Comparison of ENCODE assay signal across 1 cellular context in the genomic region with DNA sequence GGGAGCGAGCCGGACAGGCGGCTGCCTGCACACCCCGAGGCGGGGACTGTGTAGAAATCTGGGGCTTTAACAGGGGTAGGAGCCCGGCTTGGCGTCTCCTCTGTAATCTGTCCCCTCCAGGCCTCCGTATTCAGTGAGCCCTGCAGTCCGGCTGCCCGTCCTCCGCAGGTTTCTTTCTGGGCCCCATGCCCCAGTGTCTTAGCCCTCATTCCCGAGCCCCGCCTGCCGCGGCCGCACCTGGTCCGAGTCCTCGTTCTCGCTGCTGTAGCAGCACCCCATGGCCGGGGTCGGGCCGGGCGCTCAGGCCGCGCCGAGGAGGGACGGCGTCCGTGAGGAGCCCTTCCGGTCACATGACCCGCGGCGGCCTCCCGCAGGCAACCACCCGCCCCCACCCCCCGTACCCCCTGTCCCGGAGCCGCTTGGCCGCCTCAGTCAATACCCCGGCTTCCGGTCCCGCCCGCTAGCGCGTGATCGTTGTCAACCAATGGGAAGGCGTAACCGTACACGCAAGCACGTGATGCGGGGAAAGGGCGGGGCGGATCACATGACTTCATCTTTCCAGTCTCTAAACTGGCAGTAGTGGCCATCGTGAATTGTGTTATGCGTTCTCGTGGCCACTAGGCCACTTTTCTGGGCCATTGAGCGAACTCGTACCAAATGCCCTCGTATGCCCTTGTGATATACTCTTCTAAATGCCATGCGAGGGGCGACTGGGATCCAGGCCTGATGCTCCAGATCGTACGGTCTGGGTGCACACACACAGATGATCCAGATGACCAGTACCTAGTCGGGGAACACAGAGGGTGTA.
TF ChIP-seq lines count a peak whose summit lies in the region.

A gene (minus strand): TSS at position 352 of the 808 bp plus-strand sequence. CDS start 73 bp downstream, at position 279.

TF ChIP-seq in HepG2, 621 proteins besides CTCF, POLR2A, EP300 and RAD21 (continued from another document and continues in another):
- TF ChIP-seq, protein P1, sequence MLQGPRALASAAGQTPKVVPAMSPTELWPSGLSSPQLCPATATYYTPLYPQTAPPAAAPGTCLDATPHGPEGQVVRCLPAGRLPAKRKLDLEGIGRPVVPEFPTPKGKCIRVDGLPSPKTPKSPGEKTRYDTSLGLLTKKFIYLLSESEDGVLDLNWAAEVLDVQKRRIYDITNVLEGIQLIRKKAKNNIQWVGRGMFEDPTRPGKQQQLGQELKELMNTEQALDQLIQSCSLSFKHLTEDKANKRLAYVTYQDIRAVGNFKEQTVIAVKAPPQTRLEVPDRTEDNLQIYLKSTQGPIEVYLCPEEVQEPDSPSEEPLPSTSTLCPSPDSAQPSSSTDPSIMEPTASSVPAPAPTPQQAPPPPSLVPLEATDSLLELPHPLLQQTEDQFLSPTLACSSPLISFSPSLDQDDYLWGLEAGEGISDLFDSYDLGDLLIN (CRISPR knock-in tag; IDR thresholded peaks at IDR 0.05; ENCODE audit: borderline replicate concordance) = no peak
- no peak for TF ChIP-seq ZNF619 (CRISPR knock-in tag; IDR thresholded peaks at IDR 0.05)
- TF ChIP-seq, protein P2, sequence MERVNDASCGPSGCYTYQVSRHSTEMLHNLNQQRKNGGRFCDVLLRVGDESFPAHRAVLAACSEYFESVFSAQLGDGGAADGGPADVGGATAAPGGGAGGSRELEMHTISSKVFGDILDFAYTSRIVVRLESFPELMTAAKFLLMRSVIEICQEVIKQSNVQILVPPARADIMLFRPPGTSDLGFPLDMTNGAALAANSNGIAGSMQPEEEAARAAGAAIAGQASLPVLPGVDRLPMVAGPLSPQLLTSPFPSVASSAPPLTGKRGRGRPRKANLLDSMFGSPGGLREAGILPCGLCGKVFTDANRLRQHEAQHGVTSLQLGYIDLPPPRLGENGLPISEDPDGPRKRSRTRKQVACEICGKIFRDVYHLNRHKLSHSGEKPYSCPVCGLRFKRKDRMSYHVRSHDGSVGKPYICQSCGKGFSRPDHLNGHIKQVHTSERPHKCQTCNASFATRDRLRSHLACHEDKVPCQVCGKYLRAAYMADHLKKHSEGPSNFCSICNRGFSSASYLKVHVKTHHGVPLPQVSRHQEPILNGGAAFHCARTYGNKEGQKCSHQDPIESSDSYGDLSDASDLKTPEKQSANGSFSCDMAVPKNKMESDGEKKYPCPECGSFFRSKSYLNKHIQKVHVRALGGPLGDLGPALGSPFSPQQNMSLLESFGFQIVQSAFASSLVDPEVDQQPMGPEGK (CRISPR knock-in tag; IDR thresholded peaks at IDR 0.05) = peak; percentile 76
- TF ChIP-seq TRIM24 (CRISPR knock-in tag; IDR thresholded peaks at IDR 0.05) = no peak
- TF ChIP-seq PAX8 (CRISPR knock-in tag; IDR thresholded peaks at IDR 0.05; ENCODE audit: borderline replicate concordance) = no peak
- TF ChIP-seq ZNF180 (CRISPR knock-in tag; IDR thresholded peaks at IDR 0.05; ENCODE audit: borderline replicate concordance, low read depth) = no peak
- no peak for TF ChIP-seq SP1 (IDR thresholded peaks at IDR 0.05)
- peak; percentile 72 for TF ChIP-seq SP1 (CRISPR knock-in tag; IDR thresholded peaks at IDR 0.05)
- TF ChIP-seq ZFP82 (CRISPR knock-in tag; IDR thresholded peaks at IDR 0.05; ENCODE audit: borderline replicate concordance) = 0 out of 2 replicates have a peak, but pooled peaks have one; percentile 47
- TF ChIP-seq STAG1 (CRISPR knock-in tag; IDR thresholded peaks at IDR 0.05) = no peak
- no peak for TF ChIP-seq MBNL3 (CRISPR knock-in tag; conservative IDR thresholded peaks at IDR 0.05)
- TF ChIP-seq, protein P3, sequence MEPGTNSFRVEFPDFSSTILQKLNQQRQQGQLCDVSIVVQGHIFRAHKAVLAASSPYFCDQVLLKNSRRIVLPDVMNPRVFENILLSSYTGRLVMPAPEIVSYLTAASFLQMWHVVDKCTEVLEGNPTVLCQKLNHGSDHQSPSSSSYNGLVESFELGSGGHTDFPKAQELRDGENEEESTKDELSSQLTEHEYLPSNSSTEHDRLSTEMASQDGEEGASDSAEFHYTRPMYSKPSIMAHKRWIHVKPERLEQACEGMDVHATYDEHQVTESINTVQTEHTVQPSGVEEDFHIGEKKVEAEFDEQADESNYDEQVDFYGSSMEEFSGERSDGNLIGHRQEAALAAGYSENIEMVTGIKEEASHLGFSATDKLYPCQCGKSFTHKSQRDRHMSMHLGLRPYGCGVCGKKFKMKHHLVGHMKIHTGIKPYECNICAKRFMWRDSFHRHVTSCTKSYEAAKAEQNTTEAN (CRISPR knock-in tag; conservative IDR thresholded peaks at IDR 0.05) = peak; percentile 58; the same call in 1 of the 2 replicates
- TF ChIP-seq ARNTL (CRISPR knock-in tag; IDR thresholded peaks at IDR 0.05) = no peak
- TF ChIP-seq, protein P4, sequence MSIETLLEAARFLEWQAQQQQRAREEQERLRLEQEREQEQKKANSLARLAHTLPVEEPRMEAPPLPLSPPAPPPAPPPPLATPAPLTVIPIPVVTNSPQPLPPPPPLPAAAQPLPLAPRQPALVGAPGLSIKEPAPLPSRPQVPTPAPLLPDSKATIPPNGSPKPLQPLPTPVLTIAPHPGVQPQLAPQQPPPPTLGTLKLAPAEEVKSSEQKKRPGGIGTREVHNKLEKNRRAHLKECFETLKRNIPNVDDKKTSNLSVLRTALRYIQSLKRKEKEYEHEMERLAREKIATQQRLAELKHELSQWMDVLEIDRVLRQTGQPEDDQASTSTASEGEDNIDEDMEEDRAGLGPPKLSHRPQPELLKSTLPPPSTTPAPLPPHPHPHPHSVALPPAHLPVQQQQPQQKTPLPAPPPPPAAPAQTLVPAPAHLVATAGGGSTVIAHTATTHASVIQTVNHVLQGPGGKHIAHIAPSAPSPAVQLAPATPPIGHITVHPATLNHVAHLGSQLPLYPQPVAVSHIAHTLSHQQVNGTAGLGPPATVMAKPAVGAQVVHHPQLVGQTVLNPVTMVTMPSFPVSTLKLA (IDR thresholded peaks at IDR 0.05) = peak; percentile 87
- no peak for TF ChIP-seq ZNF891 (CRISPR knock-in tag; IDR thresholded peaks at IDR 0.05)
- TF ChIP-seq ZNF768 (CRISPR knock-in tag; IDR thresholded peaks at IDR 0.05) = no peak; the same call in 1 of the 2 replicates
- TF ChIP-seq REXO4 (CRISPR knock-in tag; IDR thresholded peaks at IDR 0.05; ENCODE audit: borderline replicate concordance) = no peak
- TF ChIP-seq, protein P5, sequence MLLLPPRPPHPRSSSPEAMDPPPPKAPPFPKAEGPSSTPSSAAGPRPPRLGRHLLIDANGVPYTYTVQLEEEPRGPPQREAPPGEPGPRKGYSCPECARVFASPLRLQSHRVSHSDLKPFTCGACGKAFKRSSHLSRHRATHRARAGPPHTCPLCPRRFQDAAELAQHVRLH (CRISPR knock-in tag; IDR thresholded peaks at IDR 0.05; ENCODE audit: borderline replicate concordance, low read depth) = peak; percentile 34; the same call in 1 of the 2 replicates
- TF ChIP-seq, protein P6, sequence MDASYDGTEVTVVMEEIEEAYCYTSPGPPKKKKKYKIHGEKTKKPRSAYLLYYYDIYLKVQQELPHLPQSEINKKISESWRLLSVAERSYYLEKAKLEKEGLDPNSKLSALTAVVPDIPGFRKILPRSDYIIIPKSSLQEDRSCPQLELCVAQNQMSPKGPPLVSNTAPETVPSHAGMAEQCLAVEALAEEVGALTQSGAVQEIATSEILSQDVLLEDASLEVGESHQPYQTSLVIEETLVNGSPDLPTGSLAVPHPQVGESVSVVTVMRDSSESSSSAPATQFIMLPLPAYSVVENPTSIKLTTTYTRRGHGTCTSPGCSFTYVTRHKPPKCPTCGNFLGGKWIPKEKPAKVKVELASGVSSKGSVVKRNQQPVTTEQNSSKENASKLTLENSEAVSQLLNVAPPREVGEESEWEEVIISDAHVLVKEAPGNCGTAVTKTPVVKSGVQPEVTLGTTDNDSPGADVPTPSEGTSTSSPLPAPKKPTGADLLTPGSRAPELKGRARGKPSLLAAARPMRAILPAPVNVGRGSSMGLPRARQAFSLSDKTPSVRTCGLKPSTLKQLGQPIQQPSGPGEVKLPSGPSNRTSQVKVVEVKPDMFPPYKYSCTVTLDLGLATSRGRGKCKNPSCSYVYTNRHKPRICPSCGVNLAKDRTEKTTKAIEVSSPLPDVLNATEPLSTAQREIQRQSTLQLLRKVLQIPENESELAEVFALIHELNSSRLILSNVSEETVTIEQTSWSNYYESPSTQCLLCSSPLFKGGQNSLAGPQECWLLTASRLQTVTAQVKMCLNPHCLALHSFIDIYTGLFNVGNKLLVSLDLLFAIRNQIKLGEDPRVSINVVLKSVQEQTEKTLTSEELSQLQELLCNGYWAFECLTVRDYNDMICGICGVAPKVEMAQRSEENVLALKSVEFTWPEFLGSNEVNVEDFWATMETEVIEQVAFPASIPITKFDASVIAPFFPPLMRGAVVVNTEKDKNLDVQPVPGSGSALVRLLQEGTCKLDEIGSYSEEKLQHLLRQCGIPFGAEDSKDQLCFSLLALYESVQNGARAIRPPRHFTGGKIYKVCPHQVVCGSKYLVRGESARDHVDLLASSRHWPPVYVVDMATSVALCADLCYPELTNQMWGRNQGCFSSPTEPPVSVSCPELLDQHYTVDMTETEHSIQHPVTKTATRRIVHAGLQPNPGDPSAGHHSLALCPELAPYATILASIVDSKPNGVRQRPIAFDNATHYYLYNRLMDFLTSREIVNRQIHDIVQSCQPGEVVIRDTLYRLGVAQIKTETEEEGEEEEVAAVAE (CRISPR knock-in tag; IDR thresholded peaks at IDR 0.05; ENCODE audit: borderline replicate concordance) = 0 out of 2 replicates have a peak, but pooled peaks have one; percentile 72
- TF ChIP-seq, protein P7, sequence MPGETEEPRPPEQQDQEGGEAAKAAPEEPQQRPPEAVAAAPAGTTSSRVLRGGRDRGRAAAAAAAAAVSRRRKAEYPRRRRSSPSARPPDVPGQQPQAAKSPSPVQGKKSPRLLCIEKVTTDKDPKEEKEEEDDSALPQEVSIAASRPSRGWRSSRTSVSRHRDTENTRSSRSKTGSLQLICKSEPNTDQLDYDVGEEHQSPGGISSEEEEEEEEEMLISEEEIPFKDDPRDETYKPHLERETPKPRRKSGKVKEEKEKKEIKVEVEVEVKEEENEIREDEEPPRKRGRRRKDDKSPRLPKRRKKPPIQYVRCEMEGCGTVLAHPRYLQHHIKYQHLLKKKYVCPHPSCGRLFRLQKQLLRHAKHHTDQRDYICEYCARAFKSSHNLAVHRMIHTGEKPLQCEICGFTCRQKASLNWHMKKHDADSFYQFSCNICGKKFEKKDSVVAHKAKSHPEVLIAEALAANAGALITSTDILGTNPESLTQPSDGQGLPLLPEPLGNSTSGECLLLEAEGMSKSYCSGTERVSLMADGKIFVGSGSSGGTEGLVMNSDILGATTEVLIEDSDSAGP (CRISPR knock-in tag; IDR thresholded peaks at IDR 0.05; ENCODE audit: borderline replicate concordance) = peak; percentile 47; the same call in 1 of the 2 replicates
- TF ChIP-seq, protein P8, sequence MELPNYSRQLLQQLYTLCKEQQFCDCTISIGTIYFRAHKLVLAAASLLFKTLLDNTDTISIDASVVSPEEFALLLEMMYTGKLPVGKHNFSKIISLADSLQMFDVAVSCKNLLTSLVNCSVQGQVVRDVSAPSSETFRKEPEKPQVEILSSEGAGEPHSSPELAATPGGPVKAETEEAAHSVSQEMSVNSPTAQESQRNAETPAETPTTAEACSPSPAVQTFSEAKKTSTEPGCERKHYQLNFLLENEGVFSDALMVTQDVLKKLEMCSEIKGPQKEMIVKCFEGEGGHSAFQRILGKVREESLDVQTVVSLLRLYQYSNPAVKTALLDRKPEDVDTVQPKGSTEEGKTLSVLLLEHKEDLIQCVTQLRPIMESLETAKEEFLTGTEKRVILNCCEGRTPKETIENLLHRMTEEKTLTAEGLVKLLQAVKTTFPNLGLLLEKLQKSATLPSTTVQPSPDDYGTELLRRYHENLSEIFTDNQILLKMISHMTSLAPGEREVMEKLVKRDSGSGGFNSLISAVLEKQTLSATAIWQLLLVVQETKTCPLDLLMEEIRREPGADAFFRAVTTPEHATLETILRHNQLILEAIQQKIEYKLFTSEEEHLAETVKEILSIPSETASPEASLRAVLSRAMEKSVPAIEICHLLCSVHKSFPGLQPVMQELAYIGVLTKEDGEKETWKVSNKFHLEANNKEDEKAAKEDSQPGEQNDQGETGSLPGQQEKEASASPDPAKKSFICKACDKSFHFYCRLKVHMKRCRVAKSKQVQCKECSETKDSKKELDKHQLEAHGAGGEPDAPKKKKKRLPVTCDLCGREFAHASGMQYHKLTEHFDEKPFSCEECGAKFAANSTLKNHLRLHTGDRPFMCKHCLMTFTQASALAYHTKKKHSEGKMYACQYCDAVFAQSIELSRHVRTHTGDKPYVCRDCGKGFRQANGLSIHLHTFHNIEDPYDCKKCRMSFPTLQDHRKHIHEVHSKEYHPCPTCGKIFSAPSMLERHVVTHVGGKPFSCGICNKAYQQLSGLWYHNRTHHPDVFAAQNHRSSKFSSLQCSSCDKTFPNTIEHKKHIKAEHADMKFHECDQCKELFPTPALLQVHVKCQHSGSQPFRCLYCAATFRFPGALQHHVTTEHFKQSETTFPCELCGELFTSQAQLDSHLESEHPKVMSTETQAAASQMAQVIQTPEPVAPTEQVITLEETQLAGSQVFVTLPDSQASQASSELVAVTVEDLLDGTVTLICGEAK (IDR thresholded peaks at IDR 0.05) = no peak
- TF ChIP-seq, protein P8 (CRISPR knock-in tag; IDR thresholded peaks at IDR 0.05) = peak; percentile 47; the same call in 1 of the 2 replicates
- no peak for TF ChIP-seq FOXA1 (IDR thresholded peaks at IDR 0.05)
- TF ChIP-seq FOXA1 (CRISPR knock-in tag; IDR thresholded peaks at IDR 0.05) = peak; percentile 66; the same call in 1 of the 2 replicates
- peak; percentile 55 for TF ChIP-seq ZNF317 (CRISPR knock-in tag; IDR thresholded peaks at IDR 0.05)
- TF ChIP-seq ASH2L (IDR thresholded peaks at IDR 0.05; ENCODE audit: insufficient read length, low read depth, low read length) = peak; percentile 86
- TF ChIP-seq ZFP90 (CRISPR knock-in tag; IDR thresholded peaks at IDR 0.05; ENCODE audit: borderline replicate concordance) = no peak; the same call in 1 of the 2 replicates
- TF ChIP-seq ZNF251 (CRISPR knock-in tag; IDR thresholded peaks at IDR 0.05) = no peak
- peak; percentile 25 for TF ChIP-seq CBX1 (IDR thresholded peaks at IDR 0.05; ENCODE audit: low read depth)
